ENCODE assay signal across 8 cellular contexts in genomic region chr3:33277193-33277882, GRCh38. TPM values are rescaled to one million over a fixed set of nuclear protein-coding genes. Genes with fewer than 3 reads are reported as not detected.
A peak's percentile ranks its signal among the peaks of the same experiment; 100 is the strongest.
DNase-seq lines count a peak whose midpoint lies in the region; ATAC-seq, FAIRE-seq and TF ChIP-seq lines count a peak whose summit lies in the region.

Gene FBXL2 (plus strand): TSS chr3:33277442. CDS start chr3:33277513, 71 bp downstream.

- peak; percentile 69 for ATAC-seq in HG03439 (IDR thresholded peaks at IDR 0.05; ENCODE audit: unreplicated experiment)
- peak; percentile 99 for ATAC-seq in K562

- TF ChIP-seq RAD21 in K562 (CRISPR knock-in tag; conservative IDR thresholded peaks at IDR 0.05 in 1 of 2, IDR thresholded peaks at IDR 0.05 in 1 of 2), result no peak

- in situ Hi-C loops in GM13977 (cut with MboI; ENCODE audit: low pct_unique_long_range_greater_than_20kb, low sequenced_read_pairs, unreplicated experiment) (no loop called here), K562 (cut with MboI) (no loop called here)

- no peak for TF ChIP-seq EP300 in K562 (IDR thresholded peaks at IDR 0.05; ENCODE audit: low read length)

- no peaks in the 10 kb centered on the region for H3K9me1 ChIP-seq in K562 (ENCODE audit: control insufficient read depth, insufficient read depth, low read length)

- 1% methylated on average over 56 of the region's 63 CpGs for WGBS in K562 (ENCODE audit: insufficient coverage, low coverage, missing lambda C conversion rate)
- no CpG with 5 or more reads among the region's 63 CpGs for WGBS in iPS DF 6.9 (ENCODE audit: insufficient coverage, insufficient read length)

- no peaks in the 10 kb centered on the region for H3K27me3 ChIP-seq in AG04450 (ENCODE audit: control insufficient read depth, insufficient read depth, low read length)
- H3K27me3 ChIP-seq in OCI-LY1 (ENCODE audit: insufficient read depth, low read length), result no peaks in the 10 kb centered on the region
- H3K27me3 ChIP-seq in K562 (ENCODE audit: control insufficient read depth in 2 of 2, insufficient read depth in 2 of 2, low read length in 2 of 2), result no peaks in the 10 kb centered on the region
- H3K27me3 ChIP-seq in iPS DF 6.9 (ENCODE audit: control insufficient read depth, insufficient read depth, low read length), result no peaks in the 10 kb centered on the region

- no peaks in the 10 kb centered on the region for H3K36me3 ChIP-seq in OCI-LY1 (ENCODE audit: insufficient read depth, low read length)
- H3K36me3 ChIP-seq in K562 (ENCODE audit: control insufficient read depth, insufficient read depth, low read length), result no peaks in the 10 kb centered on the region
- no peaks in the 10 kb centered on the region for H3K36me3 ChIP-seq in iPS DF 6.9 (ENCODE audit: control insufficient read depth, insufficient read depth, low read length)

- peak within 1 kb of the TSS; percentile 59; the same call in 1 of the 2 replicates for H2AFZ ChIP-seq in OCI-LY1 (ENCODE audit: low read length)
- peak within 1 kb of the TSS; percentile 73 for H2AFZ ChIP-seq in K562 (ENCODE audit: low read depth, low read length)

- H3K4me2 ChIP-seq in OCI-LY1 (ENCODE audit: low read length), result peak within 1 kb of the TSS; percentile 87
- peak within 1 kb of the TSS; percentile 61 for H3K4me2 ChIP-seq in K562 (ENCODE audit: insufficient read depth, low read length)

- H4K20me1 ChIP-seq in OCI-LY1 (ENCODE audit: insufficient read depth, low read length) (no peaks in the 10 kb centered on the region), K562 (replicated peaks; ENCODE audit: control insufficient read depth, insufficient read depth, low read length) (no peaks in the 10 kb centered on the region)

- no TSS peak for BruUV-seq in K562 (replicated peaks; lab: Mats Ljungman, UMichigan)

- H3K27ac ChIP-seq in AG04450 (ENCODE audit: low read depth, low read length), result no peak within 1 kb of the TSS
- no peak within 1 kb of the TSS for H3K27ac ChIP-seq in OCI-LY1 (ENCODE audit: low read depth, low read length, poor library complexity, severe bottlenecking)
- no peak within 1 kb of the TSS for H3K27ac ChIP-seq in K562 (ENCODE audit: extremely low read depth, low read depth, low read length)
- H3K27ac ChIP-seq in iPS DF 6.9 (ENCODE audit: low read length), result no peak within 1 kb of the TSS

- no peaks in the 10 kb centered on the region for H3F3A ChIP-seq in OCI-LY1 (ENCODE audit: insufficient read depth, low read length)

- intact Hi-C loops in K562 (cut with micrococcal nuclease), result no loop called here

- peak; percentile 44 for FAIRE-seq in K562 (lab: Jason Lieb, UNC)

- H3K79me2 ChIP-seq in OCI-LY1 (ENCODE audit: insufficient read depth, low read length), result no peaks in the 10 kb centered on the region
- H3K79me2 ChIP-seq in K562 (ENCODE audit: control insufficient read depth, insufficient read depth, low read length), result no peaks in the 10 kb centered on the region

- H3K9ac ChIP-seq in OCI-LY1 (ENCODE audit: low read length) (peak within 1 kb of the TSS; percentile 50), K562 (ENCODE audit: insufficient read depth in 1 of 2, low read depth in 2 of 2, low read length in 2 of 2) (peak within 1 kb of the TSS; percentile 65 to 92)

- POLR2A ChIA-PET in AG04450 (lab: Yijun Ruan, JAX) (no interaction called here), K562 (lab: Yijun Ruan, JAX) (interaction anchor here (0.5 to 1.9 kb wide), 5 partner anchors 9 to 356 kb away, joined by 3 to 7 read pairs (median 3); no protein-coding TSS in a partner anchor)

- CTCF ChIA-PET in AG04450 (lab: Charles Lee), result interaction anchor here (0.6 to 1.8 kb wide), 6 partner anchors 22 to 203 kb away, joined by 3 to 10 read pairs (median 4); no protein-coding TSS in a partner anchor
- CTCF ChIA-PET in K562 (lab: Yijun Ruan, JAX; ENCODE audit: low intra/inter-chr PET ratio), result interaction anchor here (0.7 kb wide), 1 partner anchor 118 kb away, joined by 3 read pairs; no protein-coding TSS in a partner anchor

- TF ChIP-seq CTCF in AG04450 (IDR thresholded peaks at IDR 0.05; ENCODE audit: low read depth, low read length) (no peak), GM13977 (IDR thresholded peaks at IDR 0.05; ENCODE audit: extremely low read depth, insufficient read depth, missing control alignments) (no peak), OCI-LY1 (IDR thresholded peaks at IDR 0.05; ENCODE audit: low read length) (no peak), K562 (IDR thresholded peaks at IDR 0.05 in 2 of 3, conservative IDR thresholded peaks at IDR 0.05 in 1 of 3; ENCODE audit: insufficient read depth in 2 of 3, low read depth in 1 of 3, low read length in 3 of 3) (0 out of 6 replicates have a peak, but pooled peaks of 1 of the 3 experiments have one; percentile 2), retinal pigment epithelial cell (conservative IDR thresholded peaks at IDR 0.05; ENCODE audit: low read depth, low read length) (no peak)

- H3K4me1 ChIP-seq in OCI-LY1 (ENCODE audit: insufficient read depth, low read length, severe bottlenecking) (peaks cover 11% of the 10 kb centered on the region), K562 (replicated peaks in 1 of 2; ENCODE audit: control insufficient read depth in 2 of 2, insufficient read depth in 2 of 2, low read length in 2 of 2) (peaks cover 6 to 11% of the 10 kb centered on the region in 2 experiments; a peak in 4 of 5 replicates), iPS DF 6.9 (ENCODE audit: control insufficient read depth, insufficient read depth, low read length) (no peaks in the 10 kb centered on the region)

- no peaks in the 10 kb centered on the region for H3K9me2 ChIP-seq in OCI-LY1 (ENCODE audit: low read depth, low read length)

- H3K9me3 ChIP-seq in AG04450 (ENCODE audit: control insufficient read depth, insufficient read depth, low read length) (no peaks in the 10 kb centered on the region; the same call in 1 of the 2 replicates), OCI-LY1 (ENCODE audit: low read length) (no peaks in the 10 kb centered on the region), K562 (replicated peaks; ENCODE audit: control insufficient read depth, insufficient read depth, low read depth, low read length) (no peaks in the 10 kb centered on the region), iPS DF 6.9 (ENCODE audit: control insufficient read depth, insufficient read depth, low read length) (no peaks in the 10 kb centered on the region)

- TF ChIP-seq POLR2A in K562 (conservative IDR thresholded peaks at IDR 0.05), result no peak

- H3K4me3 ChIP-seq in AG04450 (ENCODE audit: low read depth, low read length) (peak within 1 kb of the TSS; percentile 63), OCI-LY1 (ENCODE audit: low read depth, low read length, poor library complexity, severe bottlenecking) (peak within 1 kb of the TSS; percentile 72), K562 (peak within 1 kb of the TSS; percentile 59), iPS DF 6.9 (ENCODE audit: low read length) (peak within 1 kb of the TSS; percentile 78), retinal pigment epithelial cell (ENCODE audit: low read length) (peak within 1 kb of the TSS; percentile 79)

- peak; percentile 2 for DNase-seq in AG04450 (ENCODE audit: low read depth, low spot score)
- DNase-seq in GM13977 (ENCODE audit: low spot score), result peak; percentile 82
- DNase-seq in K562 (ENCODE audit: extremely low read depth in 1 of 4, low spot score in 3 of 4), result peak; percentile 91 to 99 (median 97)
- peak; percentile 84 for DNase-seq in iPS DF 6.9 (ENCODE audit: low read depth, low spot score)
- DNase-seq in retinal pigment epithelial cell (ENCODE audit: low read depth), result peak; percentile 31
- no peak for DNase-seq in SIG-M5 (lab: John Stamatoyannopoulos, UW)

TF ChIP-seq in K562, 482 proteins besides CTCF, POLR2A, EP300 and RAD21 (continues in another document):
- 0 out of 2 replicates have a peak, but pooled peaks have one; percentile 39 for TF ChIP-seq JUND (IDR thresholded peaks at IDR 0.05; ENCODE audit: borderline replicate concordance, low read depth, low read length)
- TF ChIP-seq JUND (tag; IDR thresholded peaks at IDR 0.05; ENCODE audit: borderline replicate concordance, low read depth, low read length), result no peak
- TF ChIP-seq EGR1 (conservative IDR thresholded peaks at IDR 0.05), result peak; percentile 88

RNA-seq across cellular contexts. Expression of gene FBXL2, which starts in this region (rescaled TPM):
- 14.4 and 14.9 TPM in 2 replicates for polyA plus RNA-seq in AG04450 (2011; rRNA removed)
- polyA minus RNA-seq in AG04450 (2011; rRNA and poly(A)+ RNA removed), result 18.2 and 24.8 TPM in 2 replicates
- 15.1 and 18.8 TPM in 2 replicates for total RNA-seq in K562 (2011; cell fraction: chromatin; rRNA removed; ENCODE audit: low replicate concordance)
- total RNA-seq in K562 (2011; cell fraction: nucleolus; rRNA removed), result 8.7 and 8.8 TPM in 2 replicates
- 10.3 and 17.6 TPM in 2 replicates for total RNA-seq in K562 (2011; cell fraction: nucleoplasm; rRNA removed)
- 1.3 and 1.5 TPM in 2 replicates for total RNA-seq in K562 (2014; rRNA removed)
- total RNA-seq in K562 (2014; rRNA removed; fragmentation: Illumina TruSeq; extraction: Trizol), result 1.8 and 1.9 TPM in 2 replicates
- 1.7 TPM in 2 replicates for total RNA-seq in K562 (2015; rRNA removed; fragmentation: Illumina TruSeq; extraction: Trizol)
- total RNA-seq in K562 (2021), result 1.6 and 2.2 TPM in 2 replicates
- polyA plus RNA-seq in K562 (2011; rRNA removed), result 5.5 and 6.9 TPM in 2 replicates
- polyA plus RNA-seq in K562 (2011; cell fraction: cytosol; rRNA removed), result 4.6 TPM in 2 replicates
- polyA plus RNA-seq in K562 (2011; cell fraction: nucleus; rRNA removed), result 26.6 and 29.0 TPM in 2 replicates
- polyA plus RNA-seq in K562 (2012), result 2.0 and 4.4 TPM in 2 replicates
- polyA plus RNA-seq in K562 (2014; fragmentation: Illumina TruSeq; extraction: Trizol), result 1.1 and 1.8 TPM in 2 replicates
- polyA plus RNA-seq in K562 (2014; fragmentation: Nextera tagmentation; extraction: Ambion mirVana), result 1 to 10 TPM; 2.2 to 2.4 TPM
- 2.4 and 6.3 TPM in 2 replicates for polyA plus RNA-seq in K562 (2014; rRNA removed)
- 4.6 and 5.1 TPM in 2 replicates for polyA minus RNA-seq in K562 (2011; rRNA and poly(A)+ RNA removed)
- 1.6 and 2.5 TPM in 2 replicates for polyA minus RNA-seq in K562 (2011; cell fraction: cytosol; rRNA and poly(A)+ RNA removed)
- polyA minus RNA-seq in K562 (2011; cell fraction: nucleus; rRNA and poly(A)+ RNA removed), result 6.2 and 6.9 TPM in 2 replicates
